In genomic region chr13:110284809-110285519, GRCh38 we compare ENCODE assay signal across 26 cellular contexts. TPM values are rescaled to one million over a fixed set of nuclear protein-coding genes. Genes with fewer than 3 reads are reported as not detected.
A peak's percentile ranks its signal among the peaks of the same experiment; 100 is the strongest.
DNase-seq lines count a peak whose midpoint lies in the region; ATAC-seq, FAIRE-seq and TF ChIP-seq lines count a peak whose summit lies in the region.
"Had no signal": no experiment of that assay in that cellular context is flagged by ENCODE, and none has a peak within 500 bp of the region (broad histone marks: within the 10 kb centered on the region; RNA-seq: fewer than 3 reads in every experiment).

No MANE protein-coding gene starts in this region.

- H3K27ac Mint-ChIP-seq in nephron = peak overlapping the region in 2 of 3 experiments; percentile 8 to 60
- H3K27ac Mint-ChIP-seq: activated CD8-positive, alpha-beta T cell treated with anti-CD3 and anti-CD28 coated beads for 36 hours; activated naive CD8-positive, alpha-beta T cell treated with anti-CD3 and anti-CD28 coated beads, Interleukin-2, amount 10 ng/mL, durations not matched to agents 7 days and 5 days; stimulated activated effector memory CD8-positive, alpha-beta T cell treated with anti-CD3 and anti-CD28 coated beads, Interleukin-12 subunit alpha, Interleukin-12 subunit beta, amount 100 ng/mL, for 72 hours; T-cell had no signal

- H3K36me3 ChIP-seq in bronchial epithelial cell (ENCODE audit: control insufficient read depth, insufficient read depth, low read length) (no peaks in the 10 kb centered on the region), tibial artery (peaks cover 8 to 9% (median 8%) of the 10 kb centered on the region in 3 donors)
- H3K36me3 ChIP-seq: colonic mucosa had no signal

- H3K9me3 ChIP-seq in tibial artery = no peaks in the 10 kb centered on the region
- H3K9me3 ChIP-seq: colonic mucosa, SJCRH30, spleen had no signal

- no peak overlapping the region for H3K4me3 Mint-ChIP-seq in nephron
- H3K4me3 Mint-ChIP-seq: activated CD8-positive, alpha-beta T cell treated with anti-CD3 and anti-CD28 coated beads for 36 hours; activated naive CD8-positive, alpha-beta T cell treated with anti-CD3 and anti-CD28 coated beads, Interleukin-2, amount 10 ng/mL, durations not matched to agents 7 days and 5 days; stimulated activated effector memory CD8-positive, alpha-beta T cell treated with anti-CD3 and anti-CD28 coated beads, Interleukin-12 subunit alpha, Interleukin-12 subunit beta, amount 100 ng/mL, for 72 hours; T-cell had no signal

- peaks cover 6% of the 10 kb centered on the region for H3K27me3 Mint-ChIP-seq in nephron (ENCODE audit: low read depth)
- H3K27me3 Mint-ChIP-seq: activated naive CD8-positive, alpha-beta T cell treated with anti-CD3 and anti-CD28 coated beads, Interleukin-2, amount 10 ng/mL, durations not matched to agents 7 days and 5 days had no signal

- intact Hi-C loops in tibial artery (cut with DNase I; ENCODE audit: low total_unique reads) = no loop called here

- DNase-seq in HS-5 (ENCODE audit: low read depth) = peak; percentile 29
- no peak for DNase-seq in bronchial epithelial cell (ENCODE audit: low read depth)
- no peak for DNase-seq in tibial artery
- DNase-seq in NCI-H524 (lab: John Stamatoyannopoulos, UW) = no peak
- DNase-seq in NCI-H2029 (lab: John Stamatoyannopoulos, UW) = no peak
- no peak for DNase-seq in HPDE6-E6E7 (ENCODE audit: extremely low spot score)
- DNase-seq: activated CD4-positive, CD25-positive, alpha-beta regulatory T cell treated with anti-CD3 and anti-CD28 coated beads, Interleukin-2, amount 50 U/mL, for 72 hours; activated CD8-positive, alpha-beta T cell treated with anti-CD3 and anti-CD28 coated beads for 36 hours; activated effector memory CD4-positive, alpha-beta T cell treated with anti-CD3 and anti-CD28 coated beads, Interleukin-2, amount 50 U/mL, for 16 hours; activated naive CD8-positive, alpha-beta T cell treated with anti-CD3 and anti-CD28 coated beads, Interleukin-2, amount 10 ng/mL, durations not matched to agents 7 days and 5 days; Calu3; colonic mucosa; GOT3; Karpas-422; MV-4-11; NCI-H526; SJCRH30; spleen; stimulated activated CD4-positive, alpha-beta T cell treated with anti-CD3 and anti-CD28 coated beads, Interleukin-2, amount 100 ng/mL, for 48 hours; T-cell had no signal

- peaks cover 31% of the 10 kb centered on the region for H3K4me1 Mint-ChIP-seq in nephron
- H3K4me1 Mint-ChIP-seq: stimulated activated effector memory CD8-positive, alpha-beta T cell treated with anti-CD3 and anti-CD28 coated beads, Interleukin-12 subunit alpha, Interleukin-12 subunit beta, amount 100 ng/mL, for 72 hours; T-cell had no signal

- peak; percentile 58 for FAIRE-seq in bronchial epithelial cell (lab: Jason Lieb, UNC)
- FAIRE-seq: RCC 7860 had no signal

- H3K9me3 Mint-ChIP-seq in nephron = no peaks in the 10 kb centered on the region
- H3K9me3 Mint-ChIP-seq: activated CD8-positive, alpha-beta T cell treated with anti-CD3 and anti-CD28 coated beads for 36 hours; activated naive CD8-positive, alpha-beta T cell treated with anti-CD3 and anti-CD28 coated beads, Interleukin-2, amount 10 ng/mL, durations not matched to agents 7 days and 5 days; stimulated activated effector memory CD8-positive, alpha-beta T cell treated with anti-CD3 and anti-CD28 coated beads, Interleukin-12 subunit alpha, Interleukin-12 subunit beta, amount 100 ng/mL, for 72 hours; T-cell had no signal

- peaks cover 0 to 95% (median 51%) of the 10 kb centered on the region in 4 donors for H3K4me1 ChIP-seq in tibial artery
- H3K4me1 ChIP-seq: colonic mucosa had no signal

- H3K36me3 Mint-ChIP-seq in nephron (ENCODE audit: low read depth) = peaks cover 15% of the 10 kb centered on the region
- H3K36me3 Mint-ChIP-seq: activated naive CD8-positive, alpha-beta T cell treated with anti-CD3 and anti-CD28 coated beads, Interleukin-2, amount 10 ng/mL, durations not matched to agents 7 days and 5 days; stimulated activated effector memory CD8-positive, alpha-beta T cell treated with anti-CD3 and anti-CD28 coated beads, Interleukin-12 subunit alpha, Interleukin-12 subunit beta, amount 100 ng/mL, for 72 hours; T-cell had no signal

- H3K4me3 ChIP-seq in bronchial epithelial cell (ENCODE audit: low read depth, low read length) = no peak overlapping the region
- no peak overlapping the region for H3K4me3 ChIP-seq in tibial artery
- H3K4me3 ChIP-seq: colonic mucosa, lung, SJCRH30, spleen had no signal

- peak overlapping the region; percentile 57 to 70 for H3K27ac ChIP-seq in tibial artery
- H3K27ac ChIP-seq: C4-2B, colonic mucosa, SJCRH30 had no signal

- no peak for TF ChIP-seq CTCF in bronchial epithelial cell (IDR thresholded peaks at IDR 0.05; ENCODE audit: insufficient read depth, low read length, severe bottlenecking)
- TF ChIP-seq CTCF in nephron (IDR thresholded peaks at IDR 0.05; ENCODE audit: unreplicated experiment in 3 of 3) = no peak
- no peak for TF ChIP-seq CTCF in tibial artery (IDR thresholded peaks at IDR 0.05)

- H3K27me3 ChIP-seq in bronchial epithelial cell (ENCODE audit: control insufficient read depth, insufficient read depth, low read length) (no peaks in the 10 kb centered on the region), tibial artery (no peaks in the 10 kb centered on the region)
- H3K27me3 ChIP-seq: colonic mucosa, SJCRH30, spleen had no signal

- ATAC-seq in GM21737 (IDR thresholded peaks at IDR 0.05; ENCODE audit: unreplicated experiment) = no peak
- ATAC-seq: activated CD8-positive, alpha-beta T cell treated with anti-CD3 and anti-CD28 coated beads for 36 hours; stimulated activated effector memory CD8-positive, alpha-beta T cell treated with anti-CD3 and anti-CD28 coated beads, Interleukin-12 subunit alpha, Interleukin-12 subunit beta, amount 100 ng/mL, for 72 hours; T-cell had no signal

RNA-seq across cellular contexts. Expression of gene COL4A1, which starts 22.0 kb away (rescaled TPM):
- 3.6 and 7.4 TPM in 2 replicates for total RNA-seq in bronchial epithelial cell
- total RNA-seq: activated CD8-positive, alpha-beta T cell treated with anti-CD3 and anti-CD28 coated beads for 36 hours; activated naive CD8-positive, alpha-beta T cell treated with anti-CD3 and anti-CD28 coated beads, Interleukin-2, amount 10 ng/mL, durations not matched to agents 7 days and 5 days had no signal

RNA-seq across cellular contexts. Expression of gene COL4A2, which starts 22.1 kb away (rescaled TPM):
- total RNA-seq in bronchial epithelial cell = 7.6 and 21.4 TPM in 2 replicates
- total RNA-seq: activated CD8-positive, alpha-beta T cell treated with anti-CD3 and anti-CD28 coated beads for 36 hours; activated naive CD8-positive, alpha-beta T cell treated with anti-CD3 and anti-CD28 coated beads, Interleukin-2, amount 10 ng/mL, durations not matched to agents 7 days and 5 days had no signal
